ENCODE assay signal across 22 cellular contexts in genomic region chr21:39142972-39143371, GRCh38.
"Had no signal": no experiment of that assay in that cellular context is flagged by ENCODE, and none has a peak within 500 bp of the region (broad histone marks: within the 10 kb centered on the region; RNA-seq: fewer than 3 reads in every experiment).

No MANE protein-coding gene starts in this region.

- H3K4me3 ChIP-seq: MG63, SJSA1, SK-N-MC had no signal

- FAIRE-seq: RCC 7860 had no signal

- DNase-seq: KBM-7, MG63, NCI-H1092, NCI-H1105 treated with DMSO at 0.1 percent for 48 hours, NCI-H1417 treated with DMSO at 0.1 percent for 48 hours, NCI-H146, NCI-H1694 treated with DMSO at 0.1 percent for 48 hours, NCI-H1930, NCI-H2081, NCI-H2107, NCI-H2227 treated with DMSO at 0.1 percent for 48 hours, NCI-H510A, NCI-H524 treated with DMSO at 0.1 percent for 48 hours, NCI-H69, NCI-H774, Right ventricle myocardium superior, RPMI8226, SIG-M5 had no signal

- H3K36me3 ChIP-seq: MG63, SJSA1 had no signal

- H3K27ac ChIP-seq: HL-60, SJSA1, SK-N-MC had no signal

- H3K9me3 ChIP-seq: SJSA1 had no signal

- H3K27me3 ChIP-seq: MG63, SJSA1 had no signal
